ENCODE assay signal across 8 cellular contexts in the genomic region with DNA sequence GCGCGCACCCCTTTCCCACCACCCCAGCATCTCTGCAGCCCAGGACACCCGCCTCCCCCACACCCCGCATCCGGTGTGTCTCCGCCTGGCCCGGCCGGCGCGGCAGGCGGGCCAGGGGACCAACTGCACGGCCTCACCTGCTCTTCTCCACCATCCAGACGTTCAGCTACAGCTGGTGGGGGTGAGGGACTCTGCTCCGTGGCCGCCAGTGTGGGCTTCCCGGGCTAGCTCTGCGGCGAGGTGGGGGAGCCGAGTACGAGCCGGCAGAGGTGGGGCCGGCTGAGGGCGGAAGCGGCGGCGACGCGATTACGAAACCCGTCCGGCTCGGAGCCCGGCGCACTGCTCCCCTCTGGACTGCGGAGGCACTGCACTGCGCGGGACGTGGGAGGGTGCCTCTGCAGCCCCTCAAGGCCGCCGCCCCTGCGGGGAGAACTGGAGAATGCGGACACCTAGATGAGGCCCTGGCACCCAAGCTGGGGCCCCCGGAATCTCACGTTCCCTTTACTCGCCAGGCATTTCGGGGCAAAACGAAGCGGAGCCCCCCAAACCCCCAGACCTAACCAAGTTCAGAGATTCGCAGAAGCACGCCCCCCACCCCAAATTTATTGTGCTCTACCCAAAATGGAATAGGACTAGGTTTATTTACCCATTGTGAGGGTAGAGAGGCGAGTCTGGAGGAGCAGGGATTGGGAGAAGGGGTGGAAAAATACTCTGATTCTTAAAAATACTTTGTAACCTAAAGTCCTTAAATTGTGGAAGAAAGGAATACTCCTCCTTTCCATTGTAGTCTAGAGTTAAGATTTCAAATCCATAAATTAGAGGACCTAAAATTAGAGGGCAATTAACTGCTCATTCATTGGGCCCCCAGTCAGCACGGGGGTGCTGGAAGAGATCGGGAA. TPM values are rescaled to one million over a fixed set of nuclear protein-coding genes. Genes with fewer than 3 reads are reported as not detected.
A peak's percentile ranks its signal among the peaks of the same experiment; 100 is the strongest.
DNase-seq lines count a peak whose midpoint lies in the region; ATAC-seq lines count a peak whose summit lies in the region.

A gene with protein sequence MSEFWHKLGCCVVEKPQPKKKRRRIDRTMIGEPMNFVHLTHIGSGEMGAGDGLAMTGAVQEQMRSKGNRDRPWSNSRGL (minus strand): TSS at position 281 of the 899 bp plus-strand sequence. CDS start 3,892 bp downstream, outside the sequence.

- ATAC-seq in GM18868 (IDR thresholded peaks at IDR 0.05; ENCODE audit: unreplicated experiment) (peak; percentile 77), HG03135 (IDR thresholded peaks at IDR 0.05; ENCODE audit: unreplicated experiment) (peak; percentile 72)
- peak; percentile 89 for ATAC-seq in activated CD4-positive, CD25-positive, alpha-beta regulatory T cell treated with anti-CD3 and anti-CD28 coated beads, Interleukin-2, amount 50 U/mL, for 24 hours

- DNase-seq in AG08395 (ENCODE audit: low spot score), result peak; percentile 85
- peak; percentile 94 for DNase-seq in NCI-H345 treated with DMSO at 0.1 percent for 48 hours (lab: John Stamatoyannopoulos, UW; ENCODE audit: unreplicated experiment)
- peak; percentile 90 for DNase-seq in cerebellum (ENCODE audit: low spot score)
- peak; percentile 52 for DNase-seq in kidney glomerular epithelial cell (lab: John Stamatoyannopoulos, UW)
- peak in 3 of 4 experiments; percentile 56 to 78 (median 73) for DNase-seq in stimulated activated CD4-positive, alpha-beta T cell treated with anti-CD3 and anti-CD28 coated beads, Interleukin-1b, Interleukin-23, amount 100 ng/mL, for 24 hours (ENCODE audit: low read depth in 4 of 4, low spot score in 1 of 4)

RNA-seq across cellular contexts. Expression of the gene that starts here (rescaled TPM):
- 34.9 TPM for total RNA-seq in cerebellum

Comparison
In these comparisons a context has a peak if more than half of its experiments do, and no peak if none do; other contexts are left out.
1. Peak in every context shown above with its lines: DNase-seq and ATAC-seq.